10 cellular contexts compared by ENCODE assay signal in the genomic region with DNA sequence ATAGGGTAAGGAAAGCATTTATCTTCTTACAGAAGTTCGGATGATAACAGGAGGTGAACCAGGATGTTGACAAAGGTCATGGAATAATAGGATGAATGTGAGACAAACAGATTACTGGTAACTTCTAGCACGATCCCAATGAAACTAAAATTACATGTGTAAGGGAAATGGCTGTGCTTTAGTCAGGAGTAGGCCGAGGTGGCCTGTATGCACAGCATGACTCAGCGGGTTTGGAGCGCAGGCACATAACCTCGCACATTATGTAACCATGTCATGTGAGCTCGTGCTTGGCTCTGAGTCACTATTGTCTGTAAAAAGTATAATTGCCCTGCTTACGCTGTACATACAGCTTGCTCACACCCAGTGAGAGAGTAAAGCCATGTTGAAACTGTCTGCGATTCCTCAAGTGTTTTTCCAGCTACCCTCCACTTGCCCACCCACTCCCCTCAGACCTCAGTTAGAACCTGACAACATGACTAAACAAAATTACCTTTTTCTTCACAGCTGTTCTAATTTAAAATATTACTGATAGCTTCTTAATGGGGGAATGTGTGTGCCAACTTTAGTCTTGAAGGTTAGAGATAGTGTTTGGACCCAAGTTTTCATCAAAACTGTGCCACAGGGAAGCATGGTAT. TPM values are rescaled to one million over a fixed set of nuclear protein-coding genes. Genes with fewer than 3 reads are reported as not detected.
DNase-seq lines count a peak whose midpoint lies in the region; ATAC-seq, FAIRE-seq and TF ChIP-seq lines count a peak whose summit lies in the region.
"Had no signal": no experiment of that assay in that cellular context is flagged by ENCODE, and none has a peak within 500 bp of the region (broad histone marks: within the 10 kb centered on the region; RNA-seq: fewer than 3 reads in every experiment).

No MANE protein-coding gene starts in this region.

- TF ChIP-seq CTCF in BE2C (IDR thresholded peaks at IDR 0.05; ENCODE audit: low read depth, low read length): no peak
- no peak for TF ChIP-seq CTCF in astrocyte (IDR thresholded peaks at IDR 0.05; ENCODE audit: insufficient read depth, low read depth, low read length)
- TF ChIP-seq CTCF in lung (IDR thresholded peaks at IDR 0.05; ENCODE audit: control extremely low read depth, extremely low read depth): no peak

- H3K4me1 Mint-ChIP-seq in astrocyte (ENCODE audit: low read depth, unreplicated experiment): peaks cover 7% of the 10 kb centered on the region
- H3K4me1 Mint-ChIP-seq in stimulated activated memory B cell treated with anti-CD40 and anti-IgM and Interleukin-4, amounts not matched to agents 10 μg/mL and 1 μg/mL and 100 μg/mL, for 72 hours: peaks cover 18% of the 10 kb centered on the region

- peaks cover 17% of the 10 kb centered on the region for H3K36me3 ChIP-seq in BE2C
- H3K36me3 ChIP-seq in astrocyte (ENCODE audit: insufficient read depth, low read length): no peaks in the 10 kb centered on the region
- peaks cover 9 to 17% of the 10 kb centered on the region in 2 donors for H3K36me3 ChIP-seq in lung (ENCODE audit: control insufficient read depth in 2 of 2, insufficient read depth in 2 of 2, low read length in 2 of 2)

- H3K9me3 ChIP-seq in BE2C (no peaks in the 10 kb centered on the region), astrocyte (ENCODE audit: insufficient read depth, low read depth, low read length) (no peaks in the 10 kb centered on the region), lung (ENCODE audit: control insufficient read depth in 2 of 2, insufficient read depth in 1 of 2, low read length in 1 of 2) (no peaks in the 10 kb centered on the region)

- 61 to 79% methylated on average over 9 of the region's 9 CpGs for WGBS in lung, 2 donors

- DNase-seq in BE2C: peak; percentile 36
- peak; percentile 94 for DNase-seq in HS-5 (ENCODE audit: low read depth)
- DNase-seq in astrocyte (ENCODE audit: low read depth): peak; percentile 95
- peak; percentile 38 for DNase-seq in lung (ENCODE audit: low spot score)
- no peak for DNase-seq in cerebellar nuclear complex (lab: John Stamatoyannopoulos, UW)
- DNase-seq in middle frontal gyrus (ENCODE audit: extremely low spot score, low spot score): no peak
- DNase-seq in LoVo (ENCODE audit: low spot score): no peak

- H3K4me1 ChIP-seq in BE2C (no peaks in the 10 kb centered on the region; the same call in 1 of the 2 replicates), astrocyte (ENCODE audit: insufficient read depth, low read length) (peaks cover 15% of the 10 kb centered on the region), lung (ENCODE audit: control insufficient read depth in 2 of 2, insufficient read depth in 2 of 2, low read length in 2 of 2) (no peaks in the 10 kb centered on the region)
- H3K4me1 ChIP-seq: HAP-1 had no signal

- ATAC-seq in lung (ENCODE audit: insufficient read depth, low FRiP score): no peak
- ATAC-seq in stimulated activated memory B cell treated with anti-CD40 and anti-IgM and Interleukin-4, amounts not matched to agents 10 μg/mL and 1 μg/mL and 100 μg/mL, for 72 hours: no peak

- peak overlapping the region; percentile 48 for H3K27ac Mint-ChIP-seq in astrocyte (ENCODE audit: unreplicated experiment)
- H3K27ac Mint-ChIP-seq in stimulated activated memory B cell treated with anti-CD40 and anti-IgM and Interleukin-4, amounts not matched to agents 10 μg/mL and 1 μg/mL and 100 μg/mL, for 72 hours: no peak overlapping the region

- no peak overlapping the region for H3K4me3 ChIP-seq in BE2C (ENCODE audit: low read depth, low read length)
- H3K4me3 ChIP-seq in astrocyte (ENCODE audit: insufficient read depth, low read depth, low read length): no peak overlapping the region
- H3K4me3 ChIP-seq in lung: no peak overlapping the region
- H3K4me3 ChIP-seq: HAP-1 had no signal

- no peaks in the 10 kb centered on the region for H3K9me3 Mint-ChIP-seq in astrocyte (ENCODE audit: unreplicated experiment)
- H3K9me3 Mint-ChIP-seq in stimulated activated memory B cell treated with anti-CD40 and anti-IgM and Interleukin-4, amounts not matched to agents 10 μg/mL and 1 μg/mL and 100 μg/mL, for 72 hours: peaks cover 7% of the 10 kb centered on the region

- H3K4me3 Mint-ChIP-seq in astrocyte (ENCODE audit: unreplicated experiment): no peak overlapping the region
- H3K4me3 Mint-ChIP-seq in stimulated activated memory B cell treated with anti-CD40 and anti-IgM and Interleukin-4, amounts not matched to agents 10 μg/mL and 1 μg/mL and 100 μg/mL, for 72 hours: no peak overlapping the region

- H3K79me2 ChIP-seq in astrocyte (ENCODE audit: insufficient read depth, low read length): peaks cover 3% of the 10 kb centered on the region

- peak; percentile 96 for FAIRE-seq in astrocyte (lab: Jason Lieb, UNC)

- peaks cover 2% of the 10 kb centered on the region for H3K36me3 Mint-ChIP-seq in astrocyte (ENCODE audit: low read depth, unreplicated experiment)
- H3K36me3 Mint-ChIP-seq in stimulated activated memory B cell treated with anti-CD40 and anti-IgM and Interleukin-4, amounts not matched to agents 10 μg/mL and 1 μg/mL and 100 μg/mL, for 72 hours: peaks cover 76% of the 10 kb centered on the region

- H4K20me1 ChIP-seq in astrocyte (ENCODE audit: insufficient read depth, low read length): peaks cover 2% of the 10 kb centered on the region

- no peak overlapping the region for H2AFZ ChIP-seq in astrocyte (ENCODE audit: low read depth, low read length)
- H2AFZ ChIP-seq: parathyroid adenoma had no signal

- H3K27me3 Mint-ChIP-seq in astrocyte (ENCODE audit: low read depth, unreplicated experiment): no peaks in the 10 kb centered on the region
- no peaks in the 10 kb centered on the region for H3K27me3 Mint-ChIP-seq in stimulated activated memory B cell treated with anti-CD40 and anti-IgM and Interleukin-4, amounts not matched to agents 10 μg/mL and 1 μg/mL and 100 μg/mL, for 72 hours

- H3K4me2 ChIP-seq in astrocyte (ENCODE audit: low read length): peak overlapping the region; percentile 51

- H3K27ac ChIP-seq in astrocyte (ENCODE audit: low read depth, low read length): peak overlapping the region; percentile 78
- H3K27ac ChIP-seq in lung (ENCODE audit: low read depth in 1 of 2, low read length in 1 of 2): no peak overlapping the region
- H3K27ac ChIP-seq: parathyroid adenoma had no signal

- H3K9ac ChIP-seq in astrocyte (ENCODE audit: low read length): peak overlapping the region; percentile 56
- H3K9ac ChIP-seq: parathyroid adenoma had no signal

- H3K27me3 ChIP-seq in BE2C (no peaks in the 10 kb centered on the region), astrocyte (ENCODE audit: insufficient read depth, low read length) (no peaks in the 10 kb centered on the region), lung (ENCODE audit: control insufficient read depth, insufficient read depth) (no peaks in the 10 kb centered on the region)

RNA-seq across cellular contexts. Expression of gene CYB5R4, which starts 8.2 kb away (rescaled TPM):
- polyA plus RNA-seq in BE2C (2012; ENCODE audit: insufficient read depth, insufficient read length, low read depth): 10.7 TPM
- total RNA-seq in astrocyte (13.6 and 14.0 TPM in 2 replicates), lung (10 to 100 TPM; 19.9 to 29.9 TPM)
- 10 to 100 TPM in 1 of 2 donors, 1 to 10 TPM in 1; 4.6 to 41.4 TPM for polyA plus RNA-seq in lung

RNA-seq across cellular contexts. Expression of gene RIPPLY2, which starts 14.5 kb away (rescaled TPM):
- polyA plus RNA-seq in BE2C (2012; ENCODE audit: insufficient read depth, insufficient read length, low read depth): 28.9 TPM
- total RNA-seq in astrocyte (not detected in 2 replicates), lung (not detected)
- polyA plus RNA-seq in lung: under 1 TPM; 0.05 to 0.24 TPM

Comparison
In these comparisons a context has a peak if more than half of its experiments do, and no peak if none do; other contexts are left out.
1. DNase-seq: peak in BE2C (single experiment), HS-5 (single experiment), astrocyte (single experiment) and lung (single experiment); none in cerebellar nuclear complex (0 of 2), middle frontal gyrus (single experiment) and LoVo (single experiment).